In genomic region chr22:39654959-39655579, GRCh38 we compare ENCODE assay signal across 15 cellular contexts.
DNase-seq lines count a peak whose midpoint lies in the region; FAIRE-seq and TF ChIP-seq lines count a peak whose summit lies in the region.
"Had no signal": no experiment of that assay in that cellular context is flagged by ENCODE, and none has a peak within 500 bp of the region (broad histone marks: within the 10 kb centered on the region; RNA-seq: fewer than 3 reads in every experiment).

No MANE protein-coding gene starts in this region.

- peaks cover 2% of the 10 kb centered on the region for H3K27me3 ChIP-seq in bronchial epithelial cell (ENCODE audit: control insufficient read depth, insufficient read depth, low read length)

- no peak for FAIRE-seq in bronchial epithelial cell (lab: Jason Lieb, UNC)
- FAIRE-seq: A549, GM12892 had no signal

- peak; percentile 32 for DNase-seq in NCI-H82 (lab: John Stamatoyannopoulos, UW)
- DNase-seq in NCI-H82 treated with DMSO at 0.1 percent for 48 hours (lab: John Stamatoyannopoulos, UW; ENCODE audit: unreplicated experiment) = no peak
- peak; percentile 38 for DNase-seq in NCI-H1694 (lab: John Stamatoyannopoulos, UW)
- no peak for DNase-seq in bronchial epithelial cell (ENCODE audit: low read depth)
- no peak for DNase-seq in retinal pigment epithelial cell (ENCODE audit: low read depth)
- DNase-seq in medulla oblongata (ENCODE audit: extremely low spot score) = no peak
- DNase-seq in activated CD8-positive, alpha-beta memory T cell treated with anti-CD3 and anti-CD28 coated beads, Interleukin-2, amount 50 U/mL, for 48 hours = no peak
- DNase-seq in pons (ENCODE audit: low spot score) = no peak
- DNase-seq: activated CD4-positive, alpha-beta T cell treated with anti-CD3 and anti-CD28 coated beads for 4 hours; DMS153; effector memory CD4-positive, alpha-beta T cell had no signal

- TF ChIP-seq CTCF in bronchial epithelial cell (IDR thresholded peaks at IDR 0.05; ENCODE audit: insufficient read depth, low read length, severe bottlenecking) (peak; percentile 4), retinal pigment epithelial cell (conservative IDR thresholded peaks at IDR 0.05; ENCODE audit: low read depth, low read length) (peak; percentile 29)

- no peaks in the 10 kb centered on the region for H3K36me3 ChIP-seq in bronchial epithelial cell (ENCODE audit: control insufficient read depth, insufficient read depth, low read length)
- H3K36me3 ChIP-seq: prostate gland, thoracic aorta had no signal

- H3K4me3 ChIP-seq in bronchial epithelial cell (ENCODE audit: low read depth, low read length) = no peak overlapping the region
- H3K4me3 ChIP-seq in retinal pigment epithelial cell (ENCODE audit: low read length) = no peak overlapping the region
- H3K4me3 ChIP-seq: A549, prostate gland, thoracic aorta had no signal

Comparison
In these comparisons a context has a peak if more than half of its experiments do, and no peak if none do; other contexts are left out.
1. DNase-seq: peak in NCI-H82 (single experiment) and NCI-H1694 (single experiment); none in NCI-H82 treated with DMSO at 0.1 percent for 48 hours (single experiment), bronchial epithelial cell (single experiment), retinal pigment epithelial cell (single experiment), medulla oblongata (single experiment), activated CD8-positive, alpha-beta memory T cell treated with anti-CD3 and anti-CD28 coated beads, Interleukin-2, amount 50 U/mL, for 48 hours (single experiment) and pons (single experiment).